ENCODE assay signal across 24 cellular contexts in the genomic region with DNA sequence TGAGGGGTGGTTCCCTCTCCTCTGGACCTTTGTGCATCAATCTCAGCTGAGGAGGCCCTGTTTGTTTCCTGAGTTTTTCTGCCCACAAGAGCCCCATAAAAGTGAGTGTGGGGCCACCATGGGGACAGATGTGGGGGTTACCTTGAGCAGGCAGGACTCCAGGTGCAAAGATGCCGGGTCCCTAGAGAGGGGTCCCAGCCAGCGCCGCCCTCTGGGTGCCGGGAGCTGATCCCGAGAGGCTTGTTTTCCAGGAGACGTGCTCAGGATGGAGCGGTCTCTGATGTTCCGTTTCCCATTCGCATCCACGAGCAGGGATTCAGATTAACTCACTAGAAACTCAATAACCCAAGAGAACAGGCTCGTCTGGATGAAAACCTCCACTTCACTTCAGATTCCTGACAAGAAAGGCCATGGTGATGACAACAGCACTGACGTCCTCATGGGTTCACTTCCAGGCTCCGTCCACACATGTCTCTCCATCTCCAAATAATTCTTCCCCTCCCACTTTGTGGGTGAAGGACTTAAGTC. TPM values are rescaled to one million over a fixed set of nuclear protein-coding genes. Genes with fewer than 3 reads are reported as not detected.
DNase-seq lines count a peak whose midpoint lies in the region; ATAC-seq, FAIRE-seq and TF ChIP-seq lines count a peak whose summit lies in the region.
"Had no signal": no experiment of that assay in that cellular context is flagged by ENCODE, and none has a peak within 500 bp of the region (broad histone marks: within the 10 kb centered on the region; RNA-seq: fewer than 3 reads in every experiment).

No MANE protein-coding gene starts in this region.

- no peak overlapping the region for H3K9ac ChIP-seq in neuronal stem cell (ENCODE audit: low read depth, low read length, poor library complexity)
- H3K9ac ChIP-seq: GM23248 had no signal

- H2AFZ ChIP-seq in neuronal stem cell (ENCODE audit: low read length): no peak overlapping the region
- H2AFZ ChIP-seq: GM23248 had no signal

- peaks cover 0 to 2% of the 10 kb centered on the region in 2 donors for H3K9me3 ChIP-seq in neuronal stem cell (replicated peaks in 1 of 2; ENCODE audit: control insufficient read depth in 2 of 2, insufficient read depth in 1 of 2, low read depth in 1 of 2, low read length in 2 of 2)

- H3K4me2 ChIP-seq in neuronal stem cell (ENCODE audit: insufficient read depth, low read length, poor library complexity, severe bottlenecking): no peak overlapping the region

- no peak overlapping the region for H2BK5ac ChIP-seq in neuronal stem cell (ENCODE audit: low read length)

- no peak overlapping the region for H3K14ac ChIP-seq in neuronal stem cell (ENCODE audit: low read length)

- DNase-seq in CD14-positive monocyte (ENCODE audit: low spot score) (peak; percentile 23), HTR-8/SVneo (ENCODE audit: insufficient read length, low spot score) (no peak), glutamatergic neuron (no peak), neuronal stem cell (ENCODE audit: low spot score) (no peak), globus pallidus (ENCODE audit: low spot score) (no peak), Kasumi-1 (lab: John Stamatoyannopoulos, UW) (no peak)
- DNase-seq: ACHN; CD4-positive, alpha-beta memory T cell; DMS153; DMS79; GDM1; GM23248; HFFc6; KBM-7 had no signal

- H4K8ac ChIP-seq in neuronal stem cell (ENCODE audit: low read depth, low read length): no peak overlapping the region

- H2AK5ac ChIP-seq in neuronal stem cell (ENCODE audit: low read depth, low read length): peak overlapping the region; percentile 13

- no peak overlapping the region for H2BK120ac ChIP-seq in neuronal stem cell (ENCODE audit: low read depth, low read length)

- H3K4me1 ChIP-seq in neuronal stem cell (ENCODE audit: control insufficient read depth in 2 of 2, insufficient read depth in 1 of 2, low read depth in 1 of 2, low read length in 2 of 2): peaks cover 14 to 18% of the 10 kb centered on the region in 2 donors

- no peak overlapping the region for H3K23ac ChIP-seq in neuronal stem cell (ENCODE audit: low read depth, low read length, poor library complexity)

- no peaks in the 10 kb centered on the region for H3K36me3 ChIP-seq in neuronal stem cell (replicated peaks in 1 of 2; ENCODE audit: control insufficient read depth in 2 of 2, insufficient read depth in 2 of 2, low read length in 2 of 2)

- H3K79me1 ChIP-seq in neuronal stem cell (ENCODE audit: low read depth, low read length): no peaks in the 10 kb centered on the region

- H3K18ac ChIP-seq in neuronal stem cell (ENCODE audit: low read length): no peak overlapping the region

- H3K27me3 Mint-ChIP-seq in CD14-positive monocyte (ENCODE audit: low read depth in 3 of 3) (peaks cover 2 to 9% (median 5%) of the 10 kb centered on the region in 3 donors), glutamatergic neuron (ENCODE audit: unreplicated experiment) (peaks cover 22% of the 10 kb centered on the region)

- H3K4me3 ChIP-seq in neuronal stem cell (ENCODE audit: low read length in 2 of 2): no peak overlapping the region
- H3K4me3 ChIP-seq: GM23248 had no signal

- ATAC-seq in GM18907 (IDR thresholded peaks at IDR 0.05; ENCODE audit: unreplicated experiment): no peak
- ATAC-seq: HCT116, HepG2 had no signal

- TF ChIP-seq CTCF in CD14-positive monocyte (IDR thresholded peaks at IDR 0.05): no peak
- TF ChIP-seq CTCF in glutamatergic neuron (IDR thresholded peaks at IDR 0.05; ENCODE audit: partially characterized antibody, unreplicated experiment): no peak

- no peak overlapping the region for H2BK15ac ChIP-seq in neuronal stem cell (ENCODE audit: low read length)

- no peak overlapping the region for H3K4ac ChIP-seq in neuronal stem cell (ENCODE audit: low read length)

- H3K4me3 Mint-ChIP-seq in CD14-positive monocyte (no peak overlapping the region), glutamatergic neuron (ENCODE audit: unreplicated experiment) (peak overlapping the region; percentile 43)
- H3K4me3 Mint-ChIP-seq: HFFc6, IgD-negative memory B cell had no signal

- no CpG with 5 or more reads among the region's 13 CpGs for WGBS in neuronal stem cell (ENCODE audit: extremely low coverage in 2 of 2, insufficient read length in 2 of 2, insufficient replicate concordance in 1 of 2), 2 donors

- intact Hi-C loops in CD14-positive monocyte (cut with micrococcal nuclease): no loop called here

- H3K36me3 Mint-ChIP-seq in CD14-positive monocyte (no peaks in the 10 kb centered on the region), glutamatergic neuron (ENCODE audit: unreplicated experiment) (peaks cover 17% of the 10 kb centered on the region)
- H3K36me3 Mint-ChIP-seq: CD4-positive, alpha-beta memory T cell; IgD-negative memory B cell had no signal

- H3K9me3 Mint-ChIP-seq in CD14-positive monocyte (peaks cover 2 to 20% (median 12%) of the 10 kb centered on the region in 7 donors), glutamatergic neuron (ENCODE audit: unreplicated experiment) (peaks cover 36% of the 10 kb centered on the region)
- H3K9me3 Mint-ChIP-seq: IgD-negative memory B cell had no signal

- H3K27ac Mint-ChIP-seq in CD14-positive monocyte (no peak overlapping the region), glutamatergic neuron (ENCODE audit: unreplicated experiment) (peak overlapping the region; percentile 84)
- H3K27ac Mint-ChIP-seq: HFFc6 had no signal

- H3K27me3 ChIP-seq in neuronal stem cell (ENCODE audit: control insufficient read depth in 3 of 3, insufficient read depth in 3 of 3, low read depth in 1 of 3, low read length in 3 of 3): peaks cover 0 to 5% (median 0%) of the 10 kb centered on the region in 3 experiments

- no peak overlapping the region for H4K91ac ChIP-seq in neuronal stem cell (ENCODE audit: low read depth, low read length, poor library complexity)

- H2BK12ac ChIP-seq in neuronal stem cell (ENCODE audit: low read length): no peak overlapping the region

- H3K27ac ChIP-seq in neuronal stem cell (replicated peaks; ENCODE audit: low read length): no peak overlapping the region
- H3K27ac ChIP-seq: C4-2B, GM23248 had no signal

- no peaks in the 10 kb centered on the region for H3K4me1 Mint-ChIP-seq in CD14-positive monocyte
- H3K4me1 Mint-ChIP-seq in glutamatergic neuron (ENCODE audit: low read depth, unreplicated experiment): peaks cover 61% of the 10 kb centered on the region

- peak; percentile 16 for FAIRE-seq in HTR-8/SVneo (lab: Jason Lieb, UNC)
- FAIRE-seq: A204.1, GM12892, H54, HepG2 had no signal

RNA-seq across cellular contexts. Expression of gene MYT1, which starts 21.9 kb away (rescaled TPM):
- polyA plus RNA-seq in CD14-positive monocyte: not detected
- total RNA-seq in glutamatergic neuron (ENCODE audit: unreplicated experiment): 159 TPM
- 3.1 TPM for polyA plus RNA-seq in neuronal stem cell (2013, experiment 1 of 2)
- 3.2 TPM for polyA plus RNA-seq in neuronal stem cell (2013, experiment 2 of 2)
- total RNA-seq: CD4-positive, alpha-beta memory T cell; Daoy; GM23248; HFFc6 had no signal
- polyA plus RNA-seq: BJ; CD4-positive, alpha-beta memory T cell; GM23248; IgD-negative memory B cell had no signal
